ENCODE assay signal across 9 cellular contexts in the genomic region with DNA sequence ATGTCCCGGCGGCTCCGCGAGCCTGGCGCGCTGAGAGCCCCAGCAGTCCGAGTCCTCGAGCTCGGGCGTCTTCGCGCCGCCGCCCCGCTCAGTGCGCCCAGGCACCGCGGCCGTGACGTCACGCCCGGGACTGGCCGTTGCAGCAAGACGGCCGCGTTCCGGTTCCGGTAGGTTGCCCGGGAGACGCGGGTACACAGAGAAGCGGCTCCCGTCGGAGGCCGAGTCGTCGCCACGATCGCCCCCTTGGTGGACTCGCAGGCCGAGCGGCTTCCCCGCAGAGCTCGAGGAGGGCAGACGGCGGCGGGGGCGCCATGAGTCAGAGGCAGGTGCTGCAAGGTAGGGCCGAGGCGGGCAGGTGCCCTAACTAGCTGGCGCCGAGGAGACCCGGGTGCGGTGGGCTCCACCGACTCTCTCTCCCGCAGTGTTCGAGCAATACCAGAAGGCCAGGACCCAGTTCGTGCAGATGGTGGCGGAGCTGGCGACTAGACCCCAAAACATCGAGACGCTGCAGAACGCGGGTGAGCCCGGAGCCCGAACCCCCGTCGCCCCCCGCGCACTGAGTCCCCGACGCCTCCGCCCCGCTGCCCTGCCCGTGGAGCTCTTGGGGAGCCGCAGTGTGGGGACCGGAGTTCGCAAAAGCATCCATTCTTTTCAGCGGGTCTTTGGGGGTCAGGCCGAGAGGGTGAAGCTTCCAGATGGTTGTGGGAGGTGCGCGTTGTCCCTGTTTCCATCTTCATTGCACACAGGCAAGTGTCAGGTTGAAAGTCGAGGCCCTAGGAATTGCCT. TPM values are rescaled to one million over a fixed set of nuclear protein-coding genes. Genes with fewer than 3 reads are reported as not detected.
DNase-seq lines count a peak whose midpoint lies in the region; ATAC-seq and FAIRE-seq lines count a peak whose summit lies in the region.
"Had no signal": no experiment of that assay in that cellular context is flagged by ENCODE, and none has a peak within 500 bp of the region (broad histone marks: within the 10 kb centered on the region; RNA-seq: fewer than 3 reads in every experiment).

A gene (plus strand): TSS at position 196 of the 786 bp plus-strand sequence. CDS start 116 bp downstream, at position 312.

- H3K9me3 Mint-ChIP-seq in activated naive CD4-positive, alpha-beta T cell treated with anti-CD3 and anti-CD28 coated beads for 36 hours = no peaks in the 10 kb centered on the region

- CTCF ChIA-PET in activated naive CD4-positive, alpha-beta T cell treated with anti-CD3 and anti-CD28 coated beads for 36 hours (lab: Charles Lee) = no interaction called here

- intact Hi-C loops in activated naive CD4-positive, alpha-beta T cell treated with anti-CD3 and anti-CD28 coated beads for 36 hours (cut with micrococcal nuclease) = loop anchor here (10.0 kb wide), 1 partner anchor 749 kb away; a partner anchor contains a TSS

- H3K4me3 Mint-ChIP-seq in activated naive CD4-positive, alpha-beta T cell treated with anti-CD3 and anti-CD28 coated beads for 36 hours = peak within 1 kb of the TSS; percentile 66

- no peak for FAIRE-seq in HTR-8/SVneo (lab: Jason Lieb, UNC)

- ATAC-seq in GM18502 (IDR thresholded peaks at IDR 0.05; ENCODE audit: poor library complexity, unreplicated experiment) (peak; percentile 48), GM19324 (IDR thresholded peaks at IDR 0.05; ENCODE audit: low FRiP score, unreplicated experiment) (no peak)

- H3K36me3 Mint-ChIP-seq in activated naive CD4-positive, alpha-beta T cell treated with anti-CD3 and anti-CD28 coated beads for 36 hours (ENCODE audit: low read depth) = peaks cover 2% of the 10 kb centered on the region

- DNase-seq in NCI-H146 treated with DMSO at 0.1 percent for 48 hours (lab: John Stamatoyannopoulos, UW; ENCODE audit: unreplicated experiment) (peak; percentile 38), iPS-NIHi7 (ENCODE audit: extremely low spot score) (peak; percentile 62), HTR-8/SVneo (ENCODE audit: insufficient read length, low spot score) (no peak), H4 (ENCODE audit: low spot score) (no peak)
- DNase-seq in activated naive CD4-positive, alpha-beta T cell treated with anti-CD3 and anti-CD28 coated beads for 36 hours = peak; percentile 65
- peak; percentile 44 for DNase-seq in stimulated activated CD8-positive, alpha-beta memory T cell treated with anti-CD3 and anti-CD28 coated beads, Interleukin-4, amount 100 ng/mL, for 24 hours (ENCODE audit: low read depth)

- peaks cover 49% of the 10 kb centered on the region for H3K27me3 Mint-ChIP-seq in activated naive CD4-positive, alpha-beta T cell treated with anti-CD3 and anti-CD28 coated beads for 36 hours (ENCODE audit: low read depth)

- peaks cover 9% of the 10 kb centered on the region for H3K4me1 Mint-ChIP-seq in activated naive CD4-positive, alpha-beta T cell treated with anti-CD3 and anti-CD28 coated beads for 36 hours (ENCODE audit: low read depth)

- peak within 1 kb of the TSS; percentile 15 for H3K27ac Mint-ChIP-seq in activated naive CD4-positive, alpha-beta T cell treated with anti-CD3 and anti-CD28 coated beads for 36 hours

RNA-seq across cellular contexts. Expression of the gene that starts here (rescaled TPM):
- total RNA-seq in activated naive CD4-positive, alpha-beta T cell treated with anti-CD3 and anti-CD28 coated beads for 36 hours = not detected
- total RNA-seq in H4 (2014; rRNA removed; shearing (Covaris generic)) = 0.21 TPM in 1 of 2 replicates, not detected in the other
- total RNA-seq: dermis microvascular lymphatic vessel endothelial cell had no signal

Comparison
In these comparisons a context has a peak if more than half of its experiments do, and no peak if none do; other contexts are left out.
1. Peak in DNase-seq in activated naive CD4-positive, alpha-beta T cell treated with anti-CD3 and anti-CD28 coated beads for 36 hours; RNA of the gene not detected or under 1 TPM.
2. DNase-seq: peak in NCI-H146 treated with DMSO at 0.1 percent for 48 hours (single experiment), iPS-NIHi7 (single experiment) and stimulated activated CD8-positive, alpha-beta memory T cell treated with anti-CD3 and anti-CD28 coated beads, Interleukin-4, amount 100 ng/mL, for 24 hours (single experiment); none in HTR-8/SVneo (single experiment) and H4 (single experiment).